ENCODE assay signal across 6 cellular contexts in the genomic region with DNA sequence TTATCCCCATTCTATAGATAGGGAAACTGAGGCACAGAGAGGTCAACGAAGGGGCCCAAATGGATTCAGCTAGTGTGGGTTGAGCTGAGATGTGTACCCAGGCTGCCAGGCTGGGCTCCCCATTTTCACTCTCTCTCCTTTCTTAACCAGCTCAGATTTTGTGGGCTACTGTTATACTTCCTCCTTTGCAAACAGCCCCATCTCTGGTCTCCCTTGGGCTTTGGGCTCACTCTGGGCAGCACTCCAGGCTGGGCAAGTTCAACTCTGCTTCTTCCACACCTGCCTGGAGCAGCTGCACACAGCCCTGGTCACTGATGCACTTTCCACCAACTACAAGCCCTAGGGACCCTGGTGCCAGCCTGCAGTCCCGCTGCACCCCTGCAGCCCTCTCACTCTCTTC. TPM values are rescaled to one million over a fixed set of nuclear protein-coding genes. Genes with fewer than 3 reads are reported as not detected.
"Had no signal": no experiment of that assay in that cellular context is flagged by ENCODE, and none has a peak within 500 bp of the region (broad histone marks: within the 10 kb centered on the region; RNA-seq: fewer than 3 reads in every experiment).

No MANE protein-coding gene starts in this region.

RNA-seq across cellular contexts. Expression of a gene that starts 22.5 kb away (rescaled TPM):
- total RNA-seq: natural killer cell; natural killer cell treated with Interleukin-12 subunit alpha and Interleukin-12 subunit beta and Interleukin-15 and Interleukin-18, amount 100 ng/mL, for 72 hours; neural crest cell; occipital lobe; posterior vena cava; progenitor cell of endocrine pancreas had no signal
